In genomic region chr6:105991561-105992314, GRCh38 we compare ENCODE assay signal across 8 cellular contexts.
DNase-seq lines count a peak whose midpoint lies in the region; ATAC-seq and TF ChIP-seq lines count a peak whose summit lies in the region.

No MANE protein-coding gene starts in this region.

- peaks cover 0 to 8% (median 0%) of the 10 kb centered on the region in 5 experiments for H3K9me3 Mint-ChIP-seq in brain

- H3K36me3 ChIP-seq in ACC112 (ENCODE audit: insufficient read depth, low read length) = no peaks in the 10 kb centered on the region
- H3K36me3 ChIP-seq in liver (ENCODE audit: control insufficient read depth in 4 of 4, insufficient read depth in 3 of 4, low read depth in 1 of 4, low read length in 3 of 4) = no peaks in the 10 kb centered on the region
- no peaks in the 10 kb centered on the region for H3K36me3 ChIP-seq in subcutaneous abdominal adipose tissue (ENCODE audit: control insufficient read depth in 5 of 5, insufficient read depth in 5 of 5, low read length in 5 of 5)

- H3K27ac ChIP-seq in ACC112 (ENCODE audit: low read depth, low read length) = no peak overlapping the region
- peak overlapping the region; percentile 5 to 46 for H3K27ac ChIP-seq in liver (ENCODE audit: low read depth in 1 of 2, low read length in 2 of 2)
- no peak overlapping the region for H3K27ac ChIP-seq in subcutaneous abdominal adipose tissue (ENCODE audit: low read depth, low read length)

- no peak overlapping the region for H3K27ac Mint-ChIP-seq in brain

- no peaks in the 10 kb centered on the region for H3K79me2 ChIP-seq in ACC112 (ENCODE audit: control insufficient read depth, insufficient read depth, low read length, unreplicated experiment)

- peak; percentile 14 for ATAC-seq in GM18519 (IDR thresholded peaks at IDR 0.05; ENCODE audit: low FRiP score, unreplicated experiment)
- peak; percentile 5 for ATAC-seq in HG03039 (IDR thresholded peaks at IDR 0.05; ENCODE audit: unreplicated experiment)

- H3K27me3 Mint-ChIP-seq in brain = peaks cover 100% of the 10 kb centered on the region

- no peaks in the 10 kb centered on the region for H3K36me3 Mint-ChIP-seq in brain

- H3K9me3 ChIP-seq in liver (ENCODE audit: control insufficient read depth in 4 of 4, low read length in 3 of 4) (peaks cover 0 to 2% (median 0%) of the 10 kb centered on the region in 4 donors), subcutaneous abdominal adipose tissue (ENCODE audit: control insufficient read depth in 5 of 5, low read length in 5 of 5) (no peaks in the 10 kb centered on the region)

- peaks cover 37% of the 10 kb centered on the region for H3K4me1 Mint-ChIP-seq in brain

- TF ChIP-seq CTCF in brain (conservative IDR thresholded peaks at IDR 0.05) (no peak), liver (IDR thresholded peaks at IDR 0.05; ENCODE audit: low read depth, low read length, missing input control) (no peak)

- DNase-seq in OCI-M1 (lab: John Stamatoyannopoulos, UW) (peak; percentile 74), RKO (ENCODE audit: low spot score) (no peak)

- TF ChIP-seq RAD21 in liver (IDR thresholded peaks at IDR 0.05) = no peak

- 4% methylated on average over 23 of the region's 23 CpGs for WGBS in liver

- peak overlapping the region; percentile 96 for H2AFZ ChIP-seq in ACC112 (ENCODE audit: low read length, unreplicated experiment)

- H3K4me3 ChIP-seq in ACC112 (ENCODE audit: low read depth, low read length) = peak overlapping the region; percentile 87
- peak overlapping the region; percentile 59 to 77 (median 72) for H3K4me3 ChIP-seq in liver (ENCODE audit: low read depth in 1 of 3, low read length in 3 of 3)
- H3K4me3 ChIP-seq in subcutaneous abdominal adipose tissue (ENCODE audit: low read depth in 1 of 5, low read length in 5 of 5) = peak overlapping the region; percentile 64 to 94 (median 82)

- H3K4me1 ChIP-seq in ACC112 (ENCODE audit: control insufficient read depth, insufficient read depth, low read length, unreplicated experiment) (peaks cover 4% of the 10 kb centered on the region), liver (ENCODE audit: control insufficient read depth in 4 of 4, insufficient read depth in 4 of 4, low read length in 3 of 4) (peaks cover 3 to 31% (median 19%) of the 10 kb centered on the region in 4 donors), subcutaneous abdominal adipose tissue (ENCODE audit: control insufficient read depth in 5 of 5, insufficient read depth in 5 of 5, low read length in 5 of 5) (peaks cover 2 to 38% (median 29%) of the 10 kb centered on the region in 5 donors)

- H3K4me3 Mint-ChIP-seq in brain = peak overlapping the region; percentile 90 to 95 (median 93)

- H3K9ac ChIP-seq in liver (ENCODE audit: low read depth in 1 of 2, low read length in 2 of 2) (peak overlapping the region; percentile 40 to 51), subcutaneous abdominal adipose tissue (ENCODE audit: low read length in 5 of 5) (peak overlapping the region in 3 of 5 donors; percentile 60 to 74 (median 72))

- no peaks in the 10 kb centered on the region for H3K27me3 ChIP-seq in ACC112 (ENCODE audit: insufficient read depth, low read length)
- H3K27me3 ChIP-seq in liver (ENCODE audit: control insufficient read depth in 4 of 4, insufficient read depth in 4 of 4, low read length in 3 of 4) = peaks cover 0 to 31% (median under 1%) of the 10 kb centered on the region in 4 donors
- H3K27me3 ChIP-seq in subcutaneous abdominal adipose tissue (ENCODE audit: control insufficient read depth in 5 of 5, insufficient read depth in 4 of 5, low read length in 5 of 5) = peaks cover 0 to 14% (median 7%) of the 10 kb centered on the region in 5 donors

TF ChIP-seq in liver, 16 proteins besides CTCF, POLR2A, EP300 and RAD21:
- TF ChIP-seq, protein P1, sequence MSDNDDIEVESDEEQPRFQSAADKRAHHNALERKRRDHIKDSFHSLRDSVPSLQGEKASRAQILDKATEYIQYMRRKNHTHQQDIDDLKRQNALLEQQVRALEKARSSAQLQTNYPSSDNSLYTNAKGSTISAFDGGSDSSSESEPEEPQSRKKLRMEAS (IDR thresholded peaks at IDR 0.05) = peak; percentile 13
- TF ChIP-seq FOXA1 (IDR thresholded peaks at IDR 0.05) = no peak
- TF ChIP-seq FOXA2 (IDR thresholded peaks at IDR 0.05) = no peak
- TF ChIP-seq, protein P2, sequence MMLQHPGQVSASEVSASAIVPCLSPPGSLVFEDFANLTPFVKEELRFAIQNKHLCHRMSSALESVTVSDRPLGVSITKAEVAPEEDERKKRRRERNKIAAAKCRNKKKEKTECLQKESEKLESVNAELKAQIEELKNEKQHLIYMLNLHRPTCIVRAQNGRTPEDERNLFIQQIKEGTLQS (IDR thresholded peaks at IDR 0.05) = no peak
- TF ChIP-seq RXRA (IDR thresholded peaks at IDR 0.05) = peak in 1 of 2 donors; percentile 12
- TF ChIP-seq YY1 (IDR thresholded peaks at IDR 0.05) = peak; percentile 26
- peak in 1 of 2 donors; percentile 20 for TF ChIP-seq HNF4A (conservative IDR thresholded peaks at IDR 0.05)
- no peak for TF ChIP-seq TAF1 (conservative IDR thresholded peaks at IDR 0.05)

Comparison
In these comparisons a context has a peak if more than half of its experiments do, and no peak if none do; other contexts are left out.
1. H3K27ac ChIP-seq: peak in liver (2 of 2); none in ACC112 (single experiment) and subcutaneous abdominal adipose tissue (single experiment).
2. Peak in every context shown above with its lines, with median percentiles within 50 percentile points of each other: H3K4me3 ChIP-seq.